27 cellular contexts compared by ENCODE assay signal in genomic region chr3:182935803-182936202, GRCh38.
"Had no signal": no experiment of that assay in that cellular context is flagged by ENCODE, and none has a peak within 500 bp of the region (broad histone marks: within the 10 kb centered on the region; RNA-seq: fewer than 3 reads in every experiment).

No MANE protein-coding gene starts in this region.

- H3K4me1 ChIP-seq: left lung, right lobe of liver, suprapubic skin, tibial nerve had no signal

- FAIRE-seq: endothelial cell of umbilical vein, pancreas had no signal

- H3K27ac Mint-ChIP-seq: activated B cell treated with CpG ODN at 0.5 μM for 24 hours; activated CD4-positive, alpha-beta memory T cell treated with anti-CD3 and anti-CD28 coated beads for 36 hours; natural killer cell; stimulated activated effector memory CD8-positive, alpha-beta T cell treated with anti-CD3 and anti-CD28 coated beads, Interleukin-12 subunit alpha, Interleukin-12 subunit beta, amount 100 ng/mL, for 72 hours had no signal

- H3K36me3 ChIP-seq: left lung, pancreas, right lobe of liver had no signal

- H3K27me3 ChIP-seq: left lung, pancreas, right lobe of liver, suprapubic skin, tibial nerve had no signal

- ATAC-seq: esophagus mucosa; left lung; natural killer cell; pancreas; right lobe of liver; stimulated activated effector memory CD8-positive, alpha-beta T cell treated with anti-CD3 and anti-CD28 coated beads, Interleukin-12 subunit alpha, Interleukin-12 subunit beta, amount 100 ng/mL, for 72 hours; stimulated activated naive CD8-positive, alpha-beta T cell treated with anti-CD3 and anti-CD28 coated beads, Interleukin-15, amount 100 ng/mL, for 72 hours had no signal

- H3K27me3 Mint-ChIP-seq: activated B cell treated with CpG ODN at 0.5 μM for 24 hours; activated CD4-positive, alpha-beta memory T cell treated with anti-CD3 and anti-CD28 coated beads for 36 hours; brain; stimulated activated naive CD8-positive, alpha-beta T cell treated with anti-CD3 and anti-CD28 coated beads, Interleukin-15, amount 100 ng/mL, for 72 hours had no signal

- H3K9me3 ChIP-seq: right lobe of liver had no signal

- H3K4me3 Mint-ChIP-seq: activated B cell treated with CpG ODN at 0.5 μM for 24 hours; activated CD4-positive, alpha-beta memory T cell treated with anti-CD3 and anti-CD28 coated beads for 36 hours; brain; natural killer cell; stimulated activated effector memory CD8-positive, alpha-beta T cell treated with anti-CD3 and anti-CD28 coated beads, Interleukin-12 subunit alpha, Interleukin-12 subunit beta, amount 100 ng/mL, for 72 hours; stimulated activated naive CD8-positive, alpha-beta T cell treated with anti-CD3 and anti-CD28 coated beads, Interleukin-15, amount 100 ng/mL, for 72 hours had no signal

- H3K27ac ChIP-seq: left lung, pancreas, right lobe of liver, skin epidermis, suprapubic skin, tibial nerve had no signal

- H3K4me3 ChIP-seq: left lung, pancreas, right lobe of liver, skin epidermis, suprapubic skin, tibial nerve had no signal

- DNase-seq: activated B cell treated with CpG ODN at 0.5 μM for 24 hours; activated CD4-positive, alpha-beta memory T cell treated with anti-CD3 and anti-CD28 coated beads for 36 hours; activated CD4-positive, alpha-beta T cell treated with anti-CD3 and anti-CD28 coated beads for 4 hours; aorta; central memory CD4-positive, alpha-beta T cell; dermis blood vessel endothelial cell; effector memory CD4-positive, alpha-beta T cell; foreskin melanocyte; glutamatergic neuron; hippocampal formation; kidney glomerular epithelial cell; left lung; midbrain; natural killer cell; pancreas; right lobe of liver; stimulated activated CD4-positive, alpha-beta T cell treated with anti-CD3 and anti-CD28 coated beads, Interleukin-2, amount 100 ng/mL, for 24 hours; stimulated activated naive CD8-positive, alpha-beta T cell treated with anti-CD3 and anti-CD28 coated beads, Interleukin-15, amount 100 ng/mL, for 72 hours; T-helper 1 cell; T-helper 9 cell had no signal
